Comparison of ENCODE assay signal across 29 cellular contexts in the genomic region with DNA sequence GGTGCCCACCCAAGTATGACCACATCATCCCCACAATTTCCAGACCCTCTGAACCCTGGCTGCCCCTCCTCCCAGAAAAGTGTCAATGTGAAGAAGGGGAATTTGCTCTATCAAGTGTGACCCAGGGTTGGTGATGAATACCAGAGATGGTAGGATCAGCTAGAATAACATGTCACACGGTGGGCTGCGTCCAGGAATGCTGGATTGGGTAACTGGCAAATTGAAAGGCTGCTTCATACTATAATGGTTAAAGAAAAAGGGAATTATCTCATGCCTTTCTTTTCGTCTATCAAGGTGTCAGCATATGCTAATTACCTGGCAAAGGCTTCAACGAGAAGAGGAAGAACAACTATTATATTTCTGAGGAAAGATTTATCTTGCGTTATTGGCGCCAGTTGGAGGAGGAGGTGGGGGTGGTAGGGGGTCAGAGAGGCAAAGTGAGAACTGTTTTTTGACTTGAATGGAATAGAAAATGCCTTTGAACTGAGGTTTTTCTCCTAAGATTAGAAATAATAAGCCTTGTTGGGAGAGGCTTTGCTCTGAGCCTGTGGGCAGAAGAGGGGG.
"Had no signal": no experiment of that assay in that cellular context is flagged by ENCODE, and none has a peak within 500 bp of the region (broad histone marks: within the 10 kb centered on the region; RNA-seq: fewer than 3 reads in every experiment).

No MANE protein-coding gene starts in this region.

- H3K4me3 Mint-ChIP-seq: activated CD4-positive, alpha-beta memory T cell treated with anti-CD3 and anti-CD28 coated beads, Interleukin-2, amount 10 ng/mL, durations not matched to agents 7 days and 5 days; activated CD4-positive, alpha-beta T cell treated with anti-CD3 and anti-CD28 coated beads, Interleukin-2, amount 10 ng/mL, durations not matched to agents 7 days and 5 days; activated naive CD8-positive, alpha-beta T cell; activated T-cell treated with anti-CD3 and anti-CD28 coated beads, Interleukin-2, amount 50 U/mL, for 24 hours; activated T-cell treated with anti-CD3 and anti-CD28 coated beads, Interleukin-2, amount 50 U/mL, for 72 hours; activated T-helper 17 cell treated with anti-CD3 and anti-CD28 coated beads, Interleukin-2, amount 50 U/mL, for 72 hours; central memory CD8-positive, alpha-beta T cell; dendritic cell treated with granulocyte-macrophage colony-stimulating factor and Interleukin-4, amounts not matched to agents 40 ng/mL and 50 ng/mL, for 4 days; endodermal cell; T-helper 17 cell; T-helper 2 cell treated with Interferon-gamma antibody and Interleukin-4, amounts not matched to agents 5 μg/mL and 100 μg/mL, for 36 hours; WTC11 had no signal

- H3K27me3 Mint-ChIP-seq: activated T-cell treated with anti-CD3 and anti-CD28 coated beads, Interleukin-2, amount 50 U/mL, for 24 hours; activated T-helper 17 cell treated with anti-CD3 and anti-CD28 coated beads, Interleukin-2, amount 50 U/mL, for 72 hours; central memory CD8-positive, alpha-beta T cell had no signal

- H3K9me3 Mint-ChIP-seq: activated CD4-positive, alpha-beta memory T cell treated with anti-CD3 and anti-CD28 coated beads, Interleukin-2, amount 10 ng/mL, durations not matched to agents 7 days and 5 days; activated CD4-positive, alpha-beta T cell treated with anti-CD3 and anti-CD28 coated beads, Interleukin-2, amount 10 ng/mL, durations not matched to agents 7 days and 5 days; activated T-cell treated with anti-CD3 and anti-CD28 coated beads, Interleukin-2, amount 50 U/mL, for 24 hours; activated T-cell treated with anti-CD3 and anti-CD28 coated beads, Interleukin-2, amount 50 U/mL, for 72 hours; activated T-helper 17 cell treated with anti-CD3 and anti-CD28 coated beads, Interleukin-2, amount 50 U/mL, for 72 hours; central memory CD8-positive, alpha-beta T cell; dendritic cell treated with granulocyte-macrophage colony-stimulating factor and Interleukin-4, amounts not matched to agents 40 ng/mL and 50 ng/mL, for 4 days; endodermal cell; T-helper 2 cell treated with Interferon-gamma antibody and Interleukin-4, amounts not matched to agents 5 μg/mL and 100 μg/mL, for 36 hours; WTC11 had no signal

- H3K36me3 Mint-ChIP-seq: activated naive CD8-positive, alpha-beta T cell; WTC11 had no signal

- DNase-seq: activated CD4-positive, alpha-beta memory T cell treated with anti-CD3 and anti-CD28 coated beads, Interleukin-2, amount 10 ng/mL, durations not matched to agents 7 days and 5 days; activated CD4-positive, alpha-beta T cell treated with anti-CD3 and anti-CD28 coated beads for 1 hour; activated CD4-positive, alpha-beta T cell treated with anti-CD3 and anti-CD28 coated beads for 4 hours; activated CD4-positive, alpha-beta T cell treated with anti-CD3 and anti-CD28 coated beads, Interleukin-2, amount 10 ng/mL, durations not matched to agents 7 days and 5 days; activated CD4-positive, alpha-beta T cell treated with anti-CD3 and anti-CD28 coated beads, Interleukin-2, amount 50 U/mL, for 4 hours; activated CD8-positive, alpha-beta memory T cell treated with anti-CD3 and anti-CD28 coated beads, Interleukin-2, amount 50 U/mL, for 48 hours; activated effector memory CD4-positive, alpha-beta T cell treated with Interleukin-2 at 50 U/mL for 16 hours; activated gamma-delta T cell treated with Interleukin-2 at 50 U/mL for 16 hours; activated naive CD4-positive, alpha-beta T cell treated with anti-CD3 and anti-CD28 coated beads, Interleukin-2, amount 50 U/mL, for 16 hours; activated naive CD4-positive, alpha-beta T cell treated with Interleukin-2 at 50 U/mL for 16 hours; activated T-cell treated with anti-CD3 and anti-CD28 coated beads for 4 hours; activated T-cell treated with anti-CD3 and anti-CD28 coated beads, Interleukin-2, amount 50 U/mL, for 24 hours; activated T-cell treated with anti-CD3 and anti-CD28 coated beads, Interleukin-2, amount 50 U/mL, for 72 hours; amniotic stem cell; anterior cingulate cortex; dorsolateral prefrontal cortex; effector memory CD4-positive, alpha-beta T cell; endodermal cell; foreskin fibroblast; T-helper 1 cell; T-helper 17 cell; T1000 had no signal

- ATAC-seq: activated T-cell treated with anti-CD3 and anti-CD28 coated beads, Interleukin-2, amount 50 U/mL, for 72 hours; activated T-helper 17 cell treated with anti-CD3 and anti-CD28 coated beads, Interleukin-2, amount 50 U/mL, for 72 hours; esophagus mucosa; T-helper 17 cell; WTC11 had no signal

- H3K4me1 Mint-ChIP-seq: activated CD4-positive, alpha-beta T cell treated with anti-CD3 and anti-CD28 coated beads, Interleukin-2, amount 10 ng/mL, durations not matched to agents 7 days and 5 days; activated T-helper 17 cell treated with anti-CD3 and anti-CD28 coated beads, Interleukin-2, amount 50 U/mL, for 72 hours; central memory CD8-positive, alpha-beta T cell had no signal

- H3K27ac Mint-ChIP-seq: activated CD4-positive, alpha-beta memory T cell treated with anti-CD3 and anti-CD28 coated beads, Interleukin-2, amount 10 ng/mL, durations not matched to agents 7 days and 5 days; activated CD4-positive, alpha-beta T cell treated with anti-CD3 and anti-CD28 coated beads, Interleukin-2, amount 10 ng/mL, durations not matched to agents 7 days and 5 days; activated naive CD8-positive, alpha-beta T cell; activated T-cell treated with anti-CD3 and anti-CD28 coated beads, Interleukin-2, amount 50 U/mL, for 24 hours; activated T-cell treated with anti-CD3 and anti-CD28 coated beads, Interleukin-2, amount 50 U/mL, for 72 hours; activated T-helper 17 cell treated with anti-CD3 and anti-CD28 coated beads, Interleukin-2, amount 50 U/mL, for 72 hours; dendritic cell treated with granulocyte-macrophage colony-stimulating factor and Interleukin-4, amounts not matched to agents 40 ng/mL and 50 ng/mL, for 4 days; endodermal cell; T-helper 17 cell; T-helper 2 cell treated with Interferon-gamma antibody and Interleukin-4, amounts not matched to agents 5 μg/mL and 100 μg/mL, for 36 hours; WTC11 had no signal
